ENCODE assay signal across 8 cellular contexts in the genomic region with DNA sequence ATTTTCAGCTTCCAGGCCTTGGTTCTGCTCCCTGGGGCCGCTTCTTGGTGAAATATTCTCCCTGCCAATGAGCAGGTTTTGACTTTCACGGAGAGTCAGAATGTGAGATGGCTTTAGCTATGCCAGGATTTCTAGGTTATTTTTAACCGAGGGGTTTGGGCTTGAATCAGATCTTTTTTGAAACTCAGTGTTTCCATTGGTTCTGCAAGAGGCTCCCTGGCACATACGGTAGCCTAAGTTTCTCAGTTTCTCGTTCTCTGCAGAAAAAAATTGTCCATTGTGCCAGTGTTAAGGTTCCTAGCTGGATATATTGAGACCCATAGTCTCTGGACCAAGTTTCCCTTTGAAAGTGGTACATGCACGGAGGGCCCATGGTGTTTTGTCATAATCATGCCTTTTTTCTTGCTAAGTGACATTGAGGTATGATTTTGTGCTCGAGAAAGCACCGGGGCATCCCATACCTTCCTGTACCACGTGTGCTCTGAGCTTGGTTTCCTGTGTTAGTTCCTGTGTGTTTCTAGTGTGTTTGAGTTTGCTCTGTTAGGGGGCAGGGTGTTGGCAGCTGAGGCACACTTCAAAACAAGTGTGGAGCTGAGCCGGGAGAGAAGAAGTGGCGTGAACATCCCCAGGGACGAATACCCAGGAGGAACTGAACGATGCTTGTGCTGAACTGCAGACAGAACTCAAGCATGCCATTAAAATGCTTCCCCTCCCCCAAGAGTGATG.
DNase-seq lines count a peak whose midpoint lies in the region; ATAC-seq and TF ChIP-seq lines count a peak whose summit lies in the region.

No MANE protein-coding gene starts in this region.

- peak overlapping the region; percentile 46 for H3K4me2 ChIP-seq in DOHH2 (ENCODE audit: low read length)

- H3K4me3 Mint-ChIP-seq in activated CD4-positive, alpha-beta memory T cell treated with anti-CD3 and anti-CD28 coated beads, Interleukin-2, amount 10 ng/mL, durations not matched to agents 7 days and 5 days: peak overlapping the region; percentile 49
- peak overlapping the region; percentile 84 for H3K4me3 Mint-ChIP-seq in natural killer cell treated with Interleukin-12 subunit alpha and Interleukin-12 subunit beta and Interleukin-15 and Interleukin-18, amount 100 ng/mL, for 72 hours

- H3K9me3 ChIP-seq in DOHH2 (ENCODE audit: control insufficient read depth, insufficient read depth, low read length) (no peaks in the 10 kb centered on the region), adrenal gland (replicated peaks in 1 of 3) (no peaks in the 10 kb centered on the region)

- peak; percentile 62 for ATAC-seq in HG02981 (IDR thresholded peaks at IDR 0.05; ENCODE audit: unreplicated experiment)
- peak; percentile 98 to 100 for ATAC-seq in natural killer cell treated with Interleukin-12 subunit alpha and Interleukin-12 subunit beta and Interleukin-15 and Interleukin-18, amount 100 ng/mL, for 72 hours

- no peaks in the 10 kb centered on the region for H3K79me2 ChIP-seq in DOHH2 (ENCODE audit: control insufficient read depth, low read length)

- WGBS in adrenal gland, 4 donors: 43 to 56% (median 49%) methylated on average over 13 of the region's 13 CpGs

- no peaks in the 10 kb centered on the region for H3F3A ChIP-seq in DOHH2 (ENCODE audit: control insufficient read depth, insufficient read depth)

- H3K27ac ChIP-seq in DOHH2 (ENCODE audit: low read depth, low read length) (no peak overlapping the region), adrenal gland (no peak overlapping the region)

- H3K27me3 Mint-ChIP-seq in activated CD4-positive, alpha-beta memory T cell treated with anti-CD3 and anti-CD28 coated beads, Interleukin-2, amount 10 ng/mL, durations not matched to agents 7 days and 5 days: no peaks in the 10 kb centered on the region
- no peaks in the 10 kb centered on the region for H3K27me3 Mint-ChIP-seq in natural killer cell treated with Interleukin-12 subunit alpha and Interleukin-12 subunit beta and Interleukin-15 and Interleukin-18, amount 100 ng/mL, for 72 hours

- peak overlapping the region; percentile 77 for H3K27ac Mint-ChIP-seq in activated CD4-positive, alpha-beta memory T cell treated with anti-CD3 and anti-CD28 coated beads, Interleukin-2, amount 10 ng/mL, durations not matched to agents 7 days and 5 days
- H3K27ac Mint-ChIP-seq in natural killer cell treated with Interleukin-12 subunit alpha and Interleukin-12 subunit beta and Interleukin-15 and Interleukin-18, amount 100 ng/mL, for 72 hours: peak overlapping the region; percentile 63 to 77

- no peaks in the 10 kb centered on the region for H4K20me1 ChIP-seq in DOHH2 (ENCODE audit: control insufficient read depth, insufficient read depth, low read depth, low read length)

- H3K4me1 ChIP-seq in DOHH2 (ENCODE audit: control insufficient read depth, low read length) (peaks cover 14% of the 10 kb centered on the region), adrenal gland (replicated peaks in 1 of 2) (no peaks in the 10 kb centered on the region)

- peaks cover 40% of the 10 kb centered on the region for H3K4me1 Mint-ChIP-seq in activated CD4-positive, alpha-beta memory T cell treated with anti-CD3 and anti-CD28 coated beads, Interleukin-2, amount 10 ng/mL, durations not matched to agents 7 days and 5 days
- peaks cover 44 to 46% of the 10 kb centered on the region in 2 donors for H3K4me1 Mint-ChIP-seq in natural killer cell treated with Interleukin-12 subunit alpha and Interleukin-12 subunit beta and Interleukin-15 and Interleukin-18, amount 100 ng/mL, for 72 hours (ENCODE audit: low read depth in 2 of 2)

- peaks cover 10% of the 10 kb centered on the region for H3K36me3 Mint-ChIP-seq in activated CD4-positive, alpha-beta memory T cell treated with anti-CD3 and anti-CD28 coated beads, Interleukin-2, amount 10 ng/mL, durations not matched to agents 7 days and 5 days (ENCODE audit: low read depth)
- no peaks in the 10 kb centered on the region for H3K36me3 Mint-ChIP-seq in natural killer cell treated with Interleukin-12 subunit alpha and Interleukin-12 subunit beta and Interleukin-15 and Interleukin-18, amount 100 ng/mL, for 72 hours

- DNase-seq in activated CD4-positive, alpha-beta memory T cell treated with anti-CD3 and anti-CD28 coated beads, Interleukin-2, amount 10 ng/mL, durations not matched to agents 7 days and 5 days: peak; percentile 68
- peak; percentile 74 for DNase-seq in natural killer cell treated with Interleukin-12 subunit alpha and Interleukin-12 subunit beta and Interleukin-15 and Interleukin-18, amount 100 ng/mL, for 72 hours (ENCODE audit: low spot score)
- DNase-seq in adrenal gland: no peak
- no peak for DNase-seq in NCI-H748 treated with DMSO at 0.1 percent for 48 hours (lab: John Stamatoyannopoulos, UW)
- no peak for DNase-seq in SK-N-DZ (ENCODE audit: low spot score)
- DNase-seq in kidney tubule cell (ENCODE audit: low spot score): no peak

- peaks cover 2% of the 10 kb centered on the region for H3K9me3 Mint-ChIP-seq in activated CD4-positive, alpha-beta memory T cell treated with anti-CD3 and anti-CD28 coated beads, Interleukin-2, amount 10 ng/mL, durations not matched to agents 7 days and 5 days
- H3K9me3 Mint-ChIP-seq in natural killer cell treated with Interleukin-12 subunit alpha and Interleukin-12 subunit beta and Interleukin-15 and Interleukin-18, amount 100 ng/mL, for 72 hours: no peaks in the 10 kb centered on the region

- H3K27me3 ChIP-seq in DOHH2 (ENCODE audit: control insufficient read depth, low read length): no peaks in the 10 kb centered on the region
- H3K27me3 ChIP-seq in adrenal gland: no peaks in the 10 kb centered on the region

- H3K36me3 ChIP-seq in DOHH2 (ENCODE audit: control insufficient read depth, low read length) (no peaks in the 10 kb centered on the region), adrenal gland (replicated peaks in 1 of 2) (no peaks in the 10 kb centered on the region)

- CTCF ChIA-PET in activated CD4-positive, alpha-beta memory T cell treated with anti-CD3 and anti-CD28 coated beads, Interleukin-2, amount 10 ng/mL, durations not matched to agents 7 days and 5 days (lab: Charles Lee): interaction anchor here (0.9 to 1.3 kb wide), 4 partner anchors 23 to 126 kb away, joined by 3 to 9 read pairs (median 4); a partner anchor contains a TSS

- H3K9me2 ChIP-seq in DOHH2 (replicated peaks; ENCODE audit: control insufficient read depth, low read length): no peaks in the 10 kb centered on the region

- TF ChIP-seq POLR2A in adrenal gland (IDR thresholded peaks at IDR 0.05): no peak

- intact Hi-C loops in adrenal gland (cut with DNase I): no loop called here

- POLR2A ChIA-PET in activated CD4-positive, alpha-beta memory T cell treated with anti-CD3 and anti-CD28 coated beads, Interleukin-2, amount 10 ng/mL, durations not matched to agents 7 days and 5 days (lab: Charles Lee): interaction anchor here (0.8 to 3.0 kb wide), 11 partner anchors 9 to 227 kb away, joined by 3 to 29 read pairs (median 3); a partner anchor contains a TSS

- H3K4me3 ChIP-seq in DOHH2 (ENCODE audit: low read length) (no peak overlapping the region), adrenal gland (no peak overlapping the region)

- TF ChIP-seq CTCF in DOHH2 (IDR thresholded peaks at IDR 0.05; ENCODE audit: low read depth, low read length, poor library complexity, severe bottlenecking) (no peak), adrenal gland (IDR thresholded peaks at IDR 0.05) (no peak)

Comparison
In these comparisons a context has a peak if more than half of its experiments do, and no peak if none do; other contexts are left out.
1. DNase-seq: peak in activated CD4-positive, alpha-beta memory T cell treated with anti-CD3 and anti-CD28 coated beads, Interleukin-2, amount 10 ng/mL, durations not matched to agents 7 days and 5 days (single experiment) and natural killer cell treated with Interleukin-12 subunit alpha and Interleukin-12 subunit beta and Interleukin-15 and Interleukin-18, amount 100 ng/mL, for 72 hours (single experiment); none in adrenal gland (0 of 7), NCI-H748 treated with DMSO at 0.1 percent for 48 hours (single experiment), SK-N-DZ (single experiment) and kidney tubule cell (single experiment).